ENCODE assay signal across 8 cellular contexts in the genomic region with DNA sequence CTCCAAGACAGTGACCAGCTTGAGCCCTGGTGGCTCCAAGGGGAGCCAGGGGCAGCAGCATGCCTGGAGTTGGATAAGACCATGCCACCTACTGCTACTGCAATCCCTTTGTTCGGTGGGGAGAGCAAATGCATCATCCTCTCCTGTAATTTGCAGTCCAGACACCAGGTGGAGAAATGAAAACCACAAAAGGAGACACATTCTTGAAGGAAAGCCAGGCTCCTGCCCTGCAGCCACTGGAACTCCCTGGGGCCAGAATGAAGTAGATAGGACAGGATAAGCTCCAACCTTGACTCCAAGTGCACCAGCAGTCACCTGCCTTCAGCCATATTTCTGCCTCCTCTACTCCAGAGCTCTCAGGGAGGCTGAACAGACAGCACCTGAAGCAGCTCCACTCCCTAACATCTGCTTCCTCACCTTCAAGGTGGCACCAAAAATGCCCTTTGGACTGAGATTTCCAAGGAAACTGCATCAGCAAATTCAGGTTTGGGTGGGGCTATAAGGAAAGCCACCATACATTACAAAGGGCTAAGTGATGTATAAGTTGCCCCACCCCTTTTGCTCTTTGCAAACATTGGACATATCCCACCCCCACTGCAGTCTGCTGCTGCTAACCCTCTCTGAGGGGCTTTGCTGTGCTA.
A peak's percentile ranks its signal among the peaks of the same experiment; 100 is the strongest.
DNase-seq lines count a peak whose midpoint lies in the region; TF ChIP-seq lines count a peak whose summit lies in the region.

No MANE protein-coding gene starts in this region.

- no peak overlapping the region for H3K9ac ChIP-seq in NT2/D1 (ENCODE audit: insufficient read length, low read depth)

- peaks cover 3% of the 10 kb centered on the region for H3K4me1 ChIP-seq in NT2/D1 (ENCODE audit: insufficient read depth, insufficient read length)

- no peaks in the 10 kb centered on the region for H3K36me3 ChIP-seq in NT2/D1 (ENCODE audit: insufficient read depth, insufficient read length, low read length)

- peak overlapping the region; percentile 35 for H3K27ac ChIP-seq in C4-2B

- H3K4me3 ChIP-seq in NT2/D1 (ENCODE audit: insufficient read length, low read depth), result no peak overlapping the region

- intact Hi-C loops in activated T-helper 1 cell treated with anti-CD3 and anti-CD28 coated beads, Interleukin-12 subunit alpha, Interleukin-12 subunit beta, Interleukin-2, Interleukin-4 antibody, amounts not matched to agents 30 ng/mL and 10 ng/mL and 1 ng/mL, durations not matched to agents 14 hours and 24 hours and 36 hours (cut with micrococcal nuclease), result loop anchor here (1.0 to 5.0 kb wide), 4 partner anchors 206 to 436 kb away; no protein-coding TSS in a partner anchor

- H3K9me3 ChIP-seq in NT2/D1 (ENCODE audit: insufficient read depth, low read length), result peaks cover 14% of the 10 kb centered on the region

- peak; percentile 75 for DNase-seq in GM20000 (ENCODE audit: low spot score)
- peak; percentile 74 for DNase-seq in NT2/D1 (ENCODE audit: low read depth, low spot score)
- DNase-seq in activated T-helper 1 cell treated with anti-CD3 and anti-CD28 coated beads, Interleukin-12 subunit alpha, Interleukin-12 subunit beta, Interleukin-2, Interleukin-4 antibody, amounts not matched to agents 30 ng/mL and 10 ng/mL and 1 ng/mL, durations not matched to agents 14 hours and 24 hours and 36 hours (ENCODE audit: low spot score), result peak; percentile 36
- no peak for DNase-seq in glutamatergic neuron
- DNase-seq in smooth muscle cell of the brain vasculature (ENCODE audit: low read depth, low spot score), result peak; percentile 17
- no peak for DNase-seq in COR-L47 (lab: John Stamatoyannopoulos, UW)
- no peak for DNase-seq in NCI-H2029 treated with DMSO at 0.1 percent for 48 hours (lab: John Stamatoyannopoulos, UW)

- H3K27me3 ChIP-seq in NT2/D1 (ENCODE audit: insufficient read depth, insufficient read length), result no peaks in the 10 kb centered on the region

- TF ChIP-seq CTCF in C4-2B (conservative IDR thresholded peaks at IDR 0.05), result peak; percentile 76
- peak; percentile 39 for TF ChIP-seq CTCF in GM20000 (IDR thresholded peaks at IDR 0.05; ENCODE audit: extremely low read depth, missing control alignments)
- TF ChIP-seq CTCF in glutamatergic neuron (IDR thresholded peaks at IDR 0.05; ENCODE audit: partially characterized antibody, unreplicated experiment), result peak; percentile 41

- peaks cover 27% of the 10 kb centered on the region for H3K4me1 Mint-ChIP-seq in activated T-helper 1 cell treated with anti-CD3 and anti-CD28 coated beads, Interleukin-12 subunit alpha, Interleukin-12 subunit beta, Interleukin-2, Interleukin-4 antibody, amounts not matched to agents 30 ng/mL and 10 ng/mL and 1 ng/mL, durations not matched to agents 14 hours and 24 hours and 36 hours (ENCODE audit: low read depth)
- peaks cover 5% of the 10 kb centered on the region for H3K4me1 Mint-ChIP-seq in glutamatergic neuron (ENCODE audit: low read depth, unreplicated experiment)

- H3K9me3 Mint-ChIP-seq in activated T-helper 1 cell treated with anti-CD3 and anti-CD28 coated beads, Interleukin-12 subunit alpha, Interleukin-12 subunit beta, Interleukin-2, Interleukin-4 antibody, amounts not matched to agents 30 ng/mL and 10 ng/mL and 1 ng/mL, durations not matched to agents 14 hours and 24 hours and 36 hours, result no peaks in the 10 kb centered on the region
- H3K9me3 Mint-ChIP-seq in glutamatergic neuron (ENCODE audit: unreplicated experiment), result peaks cover 2% of the 10 kb centered on the region

- H3K27me3 Mint-ChIP-seq in activated T-helper 1 cell treated with anti-CD3 and anti-CD28 coated beads, Interleukin-12 subunit alpha, Interleukin-12 subunit beta, Interleukin-2, Interleukin-4 antibody, amounts not matched to agents 30 ng/mL and 10 ng/mL and 1 ng/mL, durations not matched to agents 14 hours and 24 hours and 36 hours (ENCODE audit: insufficient read depth), result no peaks in the 10 kb centered on the region
- H3K27me3 Mint-ChIP-seq in glutamatergic neuron (ENCODE audit: unreplicated experiment), result peaks cover 2% of the 10 kb centered on the region

- H3K36me3 Mint-ChIP-seq in activated T-helper 1 cell treated with anti-CD3 and anti-CD28 coated beads, Interleukin-12 subunit alpha, Interleukin-12 subunit beta, Interleukin-2, Interleukin-4 antibody, amounts not matched to agents 30 ng/mL and 10 ng/mL and 1 ng/mL, durations not matched to agents 14 hours and 24 hours and 36 hours (ENCODE audit: low read depth), result no peaks in the 10 kb centered on the region
- peaks cover 9% of the 10 kb centered on the region for H3K36me3 Mint-ChIP-seq in glutamatergic neuron (ENCODE audit: unreplicated experiment)

- no peak overlapping the region for H3K27ac Mint-ChIP-seq in activated T-helper 1 cell treated with anti-CD3 and anti-CD28 coated beads, Interleukin-12 subunit alpha, Interleukin-12 subunit beta, Interleukin-2, Interleukin-4 antibody, amounts not matched to agents 30 ng/mL and 10 ng/mL and 1 ng/mL, durations not matched to agents 14 hours and 24 hours and 36 hours
- H3K27ac Mint-ChIP-seq in glutamatergic neuron (ENCODE audit: unreplicated experiment), result no peak overlapping the region

- H3K4me3 Mint-ChIP-seq in activated T-helper 1 cell treated with anti-CD3 and anti-CD28 coated beads, Interleukin-12 subunit alpha, Interleukin-12 subunit beta, Interleukin-2, Interleukin-4 antibody, amounts not matched to agents 30 ng/mL and 10 ng/mL and 1 ng/mL, durations not matched to agents 14 hours and 24 hours and 36 hours, result no peak overlapping the region
- H3K4me3 Mint-ChIP-seq in glutamatergic neuron (ENCODE audit: unreplicated experiment), result no peak overlapping the region

Comparison
In these comparisons a context has a peak if more than half of its experiments do, and no peak if none do; other contexts are left out.
1. DNase-seq: peak in GM20000 (single experiment), NT2/D1 (single experiment), activated T-helper 1 cell treated with anti-CD3 and anti-CD28 coated beads, Interleukin-12 subunit alpha, Interleukin-12 subunit beta, Interleukin-2, Interleukin-4 antibody, amounts not matched to agents 30 ng/mL and 10 ng/mL and 1 ng/mL, durations not matched to agents 14 hours and 24 hours and 36 hours (single experiment) and smooth muscle cell of the brain vasculature (single experiment); none in glutamatergic neuron (single experiment), COR-L47 (single experiment) and NCI-H2029 treated with DMSO at 0.1 percent for 48 hours (single experiment).
2. Peak in every context shown above with its lines, with median percentiles within 50 percentile points of each other: CTCF ChIP-seq.